1 cellular context compared by ENCODE assay signal in genomic region chr1:53121319-53122172, GRCh38.
TF ChIP-seq lines count a peak whose summit lies in the region.

No MANE protein-coding gene starts in this region.

TF ChIP-seq in HepG2, 621 proteins besides CTCF, POLR2A, EP300 and RAD21 (continued from another document and continues in another):
- TF ChIP-seq ZNF337 (CRISPR knock-in tag; IDR thresholded peaks at IDR 0.05; ENCODE audit: borderline replicate concordance, low read depth), result no peak
- peak; percentile 63; the same call in 1 of the 2 replicates for TF ChIP-seq ZNF275 (CRISPR knock-in tag; IDR thresholded peaks at IDR 0.05; ENCODE audit: borderline replicate concordance)
- no peak for TF ChIP-seq ZNF317 (CRISPR knock-in tag; IDR thresholded peaks at IDR 0.05)
- no peak for TF ChIP-seq NFIB (CRISPR knock-in tag; IDR thresholded peaks at IDR 0.05; ENCODE audit: borderline replicate concordance)
- peak; percentile 42; the same call in 1 of the 2 replicates for TF ChIP-seq ZNF709 (CRISPR knock-in tag; IDR thresholded peaks at IDR 0.05)
- TF ChIP-seq SP140L (CRISPR knock-in tag; IDR thresholded peaks at IDR 0.05; ENCODE audit: borderline replicate concordance), result no peak
- no peak for TF ChIP-seq HOXA9 (CRISPR knock-in tag; IDR thresholded peaks at IDR 0.05; ENCODE audit: borderline replicate concordance)
- TF ChIP-seq, protein P1, sequence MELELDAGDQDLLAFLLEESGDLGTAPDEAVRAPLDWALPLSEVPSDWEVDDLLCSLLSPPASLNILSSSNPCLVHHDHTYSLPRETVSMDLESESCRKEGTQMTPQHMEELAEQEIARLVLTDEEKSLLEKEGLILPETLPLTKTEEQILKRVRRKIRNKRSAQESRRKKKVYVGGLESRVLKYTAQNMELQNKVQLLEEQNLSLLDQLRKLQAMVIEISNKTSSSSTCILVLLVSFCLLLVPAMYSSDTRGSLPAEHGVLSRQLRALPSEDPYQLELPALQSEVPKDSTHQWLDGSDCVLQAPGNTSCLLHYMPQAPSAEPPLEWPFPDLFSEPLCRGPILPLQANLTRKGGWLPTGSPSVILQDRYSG (CRISPR knock-in tag; IDR thresholded peaks at IDR 0.05), result no peak
- TF ChIP-seq SNAPC2 (CRISPR knock-in tag; IDR thresholded peaks at IDR 0.05), result 0 out of 2 replicates have a peak, but pooled peaks have one; percentile 55
- no peak for TF ChIP-seq ZNF138 (CRISPR knock-in tag; IDR thresholded peaks at IDR 0.05; ENCODE audit: low read depth)
- 0 out of 2 replicates have a peak, but pooled peaks have one; percentile 61 for TF ChIP-seq ZNF264 (CRISPR knock-in tag; IDR thresholded peaks at IDR 0.05)
- TF ChIP-seq ZNF577 (CRISPR knock-in tag; IDR thresholded peaks at IDR 0.05; ENCODE audit: borderline replicate concordance, low read depth), result 0 out of 2 replicates have a peak, but pooled peaks have one; percentile 50
- TF ChIP-seq ZNF530 (CRISPR knock-in tag; IDR thresholded peaks at IDR 0.05; ENCODE audit: low read depth), result no peak
- TF ChIP-seq REL (CRISPR knock-in tag; conservative IDR thresholded peaks at IDR 0.05), result no peak
- TF ChIP-seq THYN1 (CRISPR knock-in tag; IDR thresholded peaks at IDR 0.05; ENCODE audit: borderline replicate concordance, low read depth), result no peak
- TF ChIP-seq RNF2 (conservative IDR thresholded peaks at IDR 0.05; ENCODE audit: low read depth), result no peak
- TF ChIP-seq POLR2AphosphoS5 (IDR thresholded peaks at IDR 0.05; ENCODE audit: low read depth, low read length), result peak; percentile 52
- peak in 1 of 2 experiments; percentile 67; a peak in 1 of 4 replicates for TF ChIP-seq KLF16 (CRISPR knock-in tag; IDR thresholded peaks at IDR 0.05)
- no peak for TF ChIP-seq ZBTB46 (CRISPR knock-in tag; IDR thresholded peaks at IDR 0.05; ENCODE audit: borderline replicate concordance)
- peak; percentile 82 for TF ChIP-seq ZNF788 (CRISPR knock-in tag; IDR thresholded peaks at IDR 0.05; ENCODE audit: borderline replicate concordance)
- TF ChIP-seq, protein P2, sequence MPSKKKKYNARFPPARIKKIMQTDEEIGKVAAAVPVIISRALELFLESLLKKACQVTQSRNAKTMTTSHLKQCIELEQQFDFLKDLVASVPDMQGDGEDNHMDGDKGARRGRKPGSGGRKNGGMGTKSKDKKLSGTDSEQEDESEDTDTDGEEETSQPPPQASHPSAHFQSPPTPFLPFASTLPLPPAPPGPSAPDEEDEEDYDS (CRISPR knock-in tag; IDR thresholded peaks at IDR 0.05), result peak; percentile 48; the same call in 1 of the 2 replicates
- TF ChIP-seq THAP9 (CRISPR knock-in tag; IDR thresholded peaks at IDR 0.05; ENCODE audit: borderline replicate concordance), result peak; percentile 46; the same call in 1 of the 2 replicates
- peak; percentile 22; the same call in 1 of the 2 replicates for TF ChIP-seq FOXC1 (CRISPR knock-in tag; IDR thresholded peaks at IDR 0.05; ENCODE audit: borderline replicate concordance)
- TF ChIP-seq YY1 (IDR thresholded peaks at IDR 0.05; ENCODE audit: insufficient read depth, insufficient replicate concordance, low read depth, low read length), result peak; percentile 67
- peak; percentile 21; the same call in 1 of the 2 replicates for TF ChIP-seq STAG1 (CRISPR knock-in tag; IDR thresholded peaks at IDR 0.05)
- TF ChIP-seq CCAR2 (optimal IDR thresholded peaks at IDR 0.05; ENCODE audit: low read depth, low read length), result no peak
- TF ChIP-seq IRF2 (CRISPR knock-in tag; IDR thresholded peaks at IDR 0.05), result peak; percentile 40
- peak; percentile 67; the same call in 1 of the 2 replicates for TF ChIP-seq RBAK (CRISPR knock-in tag; IDR thresholded peaks at IDR 0.05)
- 0 out of 2 replicates have a peak, but pooled peaks have one; percentile 57 for TF ChIP-seq DPF2 (CRISPR knock-in tag; IDR thresholded peaks at IDR 0.05; ENCODE audit: borderline replicate concordance, low read depth)
- TF ChIP-seq, protein P3, sequence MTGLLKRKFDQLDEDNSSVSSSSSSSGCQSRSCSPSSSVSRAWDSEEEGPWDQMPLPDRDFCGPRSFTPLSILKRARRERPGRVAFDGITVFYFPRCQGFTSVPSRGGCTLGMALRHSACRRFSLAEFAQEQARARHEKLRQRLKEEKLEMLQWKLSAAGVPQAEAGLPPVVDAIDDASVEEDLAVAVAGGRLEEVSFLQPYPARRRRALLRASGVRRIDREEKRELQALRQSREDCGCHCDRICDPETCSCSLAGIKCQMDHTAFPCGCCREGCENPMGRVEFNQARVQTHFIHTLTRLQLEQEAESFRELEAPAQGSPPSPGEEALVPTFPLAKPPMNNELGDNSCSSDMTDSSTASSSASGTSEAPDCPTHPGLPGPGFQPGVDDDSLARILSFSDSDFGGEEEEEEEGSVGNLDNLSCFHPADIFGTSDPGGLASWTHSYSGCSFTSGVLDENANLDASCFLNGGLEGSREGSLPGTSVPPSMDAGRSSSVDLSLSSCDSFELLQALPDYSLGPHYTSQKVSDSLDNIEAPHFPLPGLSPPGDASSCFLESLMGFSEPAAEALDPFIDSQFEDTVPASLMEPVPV (CRISPR knock-in tag; IDR thresholded peaks at IDR 0.05), result peak; percentile 40; the same call in 1 of the 2 replicates
- TF ChIP-seq, protein P4, sequence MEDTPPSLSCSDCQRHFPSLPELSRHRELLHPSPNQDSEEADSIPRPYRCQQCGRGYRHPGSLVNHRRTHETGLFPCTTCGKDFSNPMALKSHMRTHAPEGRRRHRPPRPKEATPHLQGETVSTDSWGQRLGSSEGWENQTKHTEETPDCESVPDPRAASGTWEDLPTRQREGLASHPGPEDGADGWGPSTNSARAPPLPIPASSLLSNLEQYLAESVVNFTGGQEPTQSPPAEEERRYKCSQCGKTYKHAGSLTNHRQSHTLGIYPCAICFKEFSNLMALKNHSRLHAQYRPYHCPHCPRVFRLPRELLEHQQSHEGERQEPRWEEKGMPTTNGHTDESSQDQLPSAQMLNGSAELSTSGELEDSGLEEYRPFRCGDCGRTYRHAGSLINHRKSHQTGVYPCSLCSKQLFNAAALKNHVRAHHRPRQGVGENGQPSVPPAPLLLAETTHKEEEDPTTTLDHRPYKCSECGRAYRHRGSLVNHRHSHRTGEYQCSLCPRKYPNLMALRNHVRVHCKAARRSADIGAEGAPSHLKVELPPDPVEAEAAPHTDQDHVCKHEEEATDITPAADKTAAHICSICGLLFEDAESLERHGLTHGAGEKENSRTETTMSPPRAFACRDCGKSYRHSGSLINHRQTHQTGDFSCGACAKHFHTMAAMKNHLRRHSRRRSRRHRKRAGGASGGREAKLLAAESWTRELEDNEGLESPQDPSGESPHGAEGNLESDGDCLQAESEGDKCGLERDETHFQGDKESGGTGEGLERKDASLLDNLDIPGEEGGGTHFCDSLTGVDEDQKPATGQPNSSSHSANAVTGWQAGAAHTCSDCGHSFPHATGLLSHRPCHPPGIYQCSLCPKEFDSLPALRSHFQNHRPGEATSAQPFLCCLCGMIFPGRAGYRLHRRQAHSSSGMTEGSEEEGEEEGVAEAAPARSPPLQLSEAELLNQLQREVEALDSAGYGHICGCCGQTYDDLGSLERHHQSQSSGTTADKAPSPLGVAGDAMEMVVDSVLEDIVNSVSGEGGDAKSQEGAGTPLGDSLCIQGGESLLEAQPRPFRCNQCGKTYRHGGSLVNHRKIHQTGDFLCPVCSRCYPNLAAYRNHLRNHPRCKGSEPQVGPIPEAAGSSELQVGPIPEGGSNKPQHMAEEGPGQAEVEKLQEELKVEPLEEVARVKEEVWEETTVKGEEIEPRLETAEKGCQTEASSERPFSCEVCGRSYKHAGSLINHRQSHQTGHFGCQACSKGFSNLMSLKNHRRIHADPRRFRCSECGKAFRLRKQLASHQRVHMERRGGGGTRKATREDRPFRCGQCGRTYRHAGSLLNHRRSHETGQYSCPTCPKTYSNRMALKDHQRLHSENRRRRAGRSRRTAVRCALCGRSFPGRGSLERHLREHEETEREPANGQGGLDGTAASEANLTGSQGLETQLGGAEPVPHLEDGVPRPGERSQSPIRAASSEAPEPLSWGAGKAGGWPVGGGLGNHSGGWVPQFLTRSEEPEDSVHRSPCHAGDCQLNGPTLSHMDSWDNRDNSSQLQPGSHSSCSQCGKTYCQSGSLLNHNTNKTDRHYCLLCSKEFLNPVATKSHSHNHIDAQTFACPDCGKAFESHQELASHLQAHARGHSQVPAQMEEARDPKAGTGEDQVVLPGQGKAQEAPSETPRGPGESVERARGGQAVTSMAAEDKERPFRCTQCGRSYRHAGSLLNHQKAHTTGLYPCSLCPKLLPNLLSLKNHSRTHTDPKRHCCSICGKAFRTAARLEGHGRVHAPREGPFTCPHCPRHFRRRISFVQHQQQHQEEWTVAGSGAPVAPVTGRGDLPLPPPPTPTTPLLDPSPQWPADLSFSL (CRISPR knock-in tag; IDR thresholded peaks at IDR 0.05), result peak; percentile 51; the same call in 1 of the 2 replicates
- TF ChIP-seq ZBTB7A (CRISPR knock-in tag; IDR thresholded peaks at IDR 0.05), result peak; percentile 99
- no peak for TF ChIP-seq TEF (CRISPR knock-in tag; IDR thresholded peaks at IDR 0.05)
- no peak for TF ChIP-seq ZNF766 (CRISPR knock-in tag; IDR thresholded peaks at IDR 0.05; ENCODE audit: borderline replicate concordance)
- TF ChIP-seq, protein P5, sequence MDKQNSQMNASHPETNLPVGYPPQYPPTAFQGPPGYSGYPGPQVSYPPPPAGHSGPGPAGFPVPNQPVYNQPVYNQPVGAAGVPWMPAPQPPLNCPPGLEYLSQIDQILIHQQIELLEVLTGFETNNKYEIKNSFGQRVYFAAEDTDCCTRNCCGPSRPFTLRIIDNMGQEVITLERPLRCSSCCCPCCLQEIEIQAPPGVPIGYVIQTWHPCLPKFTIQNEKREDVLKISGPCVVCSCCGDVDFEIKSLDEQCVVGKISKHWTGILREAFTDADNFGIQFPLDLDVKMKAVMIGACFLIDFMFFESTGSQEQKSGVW (CRISPR knock-in tag; IDR thresholded peaks at IDR 0.05; ENCODE audit: borderline replicate concordance), result no peak
- TF ChIP-seq ZFY (CRISPR knock-in tag; IDR thresholded peaks at IDR 0.05), result no peak
- peak; percentile 76; the same call in 1 of the 2 replicates for TF ChIP-seq HOXD1 (CRISPR knock-in tag; IDR thresholded peaks at IDR 0.05)
- TF ChIP-seq KLF12 (CRISPR knock-in tag; IDR thresholded peaks at IDR 0.05; ENCODE audit: borderline replicate concordance), result 0 out of 2 replicates have a peak, but pooled peaks have one; percentile 62
- TF ChIP-seq FOSL1 (CRISPR knock-in tag; IDR thresholded peaks at IDR 0.05; ENCODE audit: borderline replicate concordance), result peak; percentile 88
- no peak for TF ChIP-seq ZSCAN5A (CRISPR knock-in tag; IDR thresholded peaks at IDR 0.05; ENCODE audit: borderline replicate concordance)
- TF ChIP-seq SIX1 (CRISPR knock-in tag; IDR thresholded peaks at IDR 0.05; ENCODE audit: borderline replicate concordance), result no peak
- TF ChIP-seq NR2F1 (CRISPR knock-in tag; IDR thresholded peaks at IDR 0.05), result no peak; a peak in 1 of 4 replicates
- peak; percentile 80 for TF ChIP-seq ZFX (CRISPR knock-in tag; IDR thresholded peaks at IDR 0.05; ENCODE audit: low read depth)
- no peak; the same call in 1 of the 2 replicates for TF ChIP-seq ZNF431 (CRISPR knock-in tag; IDR thresholded peaks at IDR 0.05; ENCODE audit: borderline replicate concordance, low read depth)
- peak; percentile 94 for TF ChIP-seq ZSCAN31 (CRISPR knock-in tag; IDR thresholded peaks at IDR 0.05; ENCODE audit: low read depth)
